In genomic region chr19:3821857-3822364, GRCh38 we compare ENCODE assay signal across 8 cellular contexts. TPM values are rescaled to one million over a fixed set of nuclear protein-coding genes. Genes with fewer than 3 reads are reported as not detected.
DNase-seq lines count a peak whose midpoint lies in the region; ATAC-seq, FAIRE-seq and TF ChIP-seq lines count a peak whose summit lies in the region.

No MANE protein-coding gene starts in this region.

- DNase-seq in CD4-positive, alpha-beta T cell = peak; percentile 70 to 95 (median 88)
- DNase-seq in HTR-8/SVneo (ENCODE audit: insufficient read length, low spot score) (peak; percentile 41), T-cell (peak; percentile 61 to 94 (median 85)), right atrium auricular region (ENCODE audit: low spot score) (peak; percentile 63), RCC 7860 (ENCODE audit: low spot score) (no peak)
- peak; percentile 97 for DNase-seq in activated naive CD8-positive, alpha-beta T cell treated with anti-CD3 and anti-CD28 coated beads, Interleukin-2, amount 10 ng/mL, durations not matched to agents 7 days and 5 days
- peak; percentile 77 to 96 (median 82) for DNase-seq in stimulated activated CD4-positive, alpha-beta T cell treated with anti-CD3 and anti-CD28 coated beads, Interleukin-12 subunit alpha, Interleukin-12 subunit beta, amount 100 ng/mL, for 48 hours (ENCODE audit: low read depth in 2 of 3, low spot score in 1 of 3)

- H3K4me1 Mint-ChIP-seq in CD4-positive, alpha-beta T cell (ENCODE audit: low read depth) = peaks cover 23% of the 10 kb centered on the region
- H3K4me1 Mint-ChIP-seq in T-cell = peaks cover 17 to 19% (median 19%) of the 10 kb centered on the region in 3 donors
- H3K4me1 Mint-ChIP-seq in activated naive CD8-positive, alpha-beta T cell treated with anti-CD3 and anti-CD28 coated beads, Interleukin-2, amount 10 ng/mL, durations not matched to agents 7 days and 5 days = peaks cover 9% of the 10 kb centered on the region

- ATAC-seq in CD4-positive, alpha-beta T cell (ENCODE audit: poor library complexity) = peak; percentile 96
- peak; percentile 93 to 97 (median 95) for ATAC-seq in T-cell (replicated peaks in 1 of 4)
- peak; percentile 89 for ATAC-seq in activated naive CD8-positive, alpha-beta T cell treated with anti-CD3 and anti-CD28 coated beads, Interleukin-2, amount 10 ng/mL, durations not matched to agents 7 days and 5 days (ENCODE audit: low read depth)
- ATAC-seq in HG03045 (IDR thresholded peaks at IDR 0.05; ENCODE audit: unreplicated experiment) = no peak

- H3K9me3 ChIP-seq in CD4-positive, alpha-beta T cell (ENCODE audit: control insufficient read depth, low read length) = no peaks in the 10 kb centered on the region
- H3K9me3 ChIP-seq in right atrium auricular region = no peaks in the 10 kb centered on the region

- FAIRE-seq in HTR-8/SVneo (lab: Jason Lieb, UNC) = no peak
- no peak for FAIRE-seq in RCC 7860 (lab: Jason Lieb, UNC)

- H3K4me3 ChIP-seq in right atrium auricular region = no peak overlapping the region

- H3K27me3 Mint-ChIP-seq in CD4-positive, alpha-beta T cell = no peaks in the 10 kb centered on the region
- H3K27me3 Mint-ChIP-seq in T-cell = no peaks in the 10 kb centered on the region
- H3K27me3 Mint-ChIP-seq in activated naive CD8-positive, alpha-beta T cell treated with anti-CD3 and anti-CD28 coated beads, Interleukin-2, amount 10 ng/mL, durations not matched to agents 7 days and 5 days = no peaks in the 10 kb centered on the region

- H3K36me3 Mint-ChIP-seq in CD4-positive, alpha-beta T cell (ENCODE audit: low read depth) = no peaks in the 10 kb centered on the region
- no peaks in the 10 kb centered on the region for H3K36me3 Mint-ChIP-seq in T-cell
- no peaks in the 10 kb centered on the region for H3K36me3 Mint-ChIP-seq in activated naive CD8-positive, alpha-beta T cell treated with anti-CD3 and anti-CD28 coated beads, Interleukin-2, amount 10 ng/mL, durations not matched to agents 7 days and 5 days

- H3K27ac Mint-ChIP-seq in CD4-positive, alpha-beta T cell = no peak overlapping the region
- peak overlapping the region in 1 of 2 donors; percentile 29 for H3K27ac Mint-ChIP-seq in T-cell
- peak overlapping the region; percentile 78 for H3K27ac Mint-ChIP-seq in activated naive CD8-positive, alpha-beta T cell treated with anti-CD3 and anti-CD28 coated beads, Interleukin-2, amount 10 ng/mL, durations not matched to agents 7 days and 5 days

- H3K27ac ChIP-seq in CD4-positive, alpha-beta T cell (ENCODE audit: low read depth, low read length) = no peak overlapping the region
- no peak overlapping the region for H3K27ac ChIP-seq in right atrium auricular region

- no peaks in the 10 kb centered on the region for H3K9me3 Mint-ChIP-seq in CD4-positive, alpha-beta T cell
- H3K9me3 Mint-ChIP-seq in T-cell = no peaks in the 10 kb centered on the region
- no peaks in the 10 kb centered on the region for H3K9me3 Mint-ChIP-seq in activated naive CD8-positive, alpha-beta T cell treated with anti-CD3 and anti-CD28 coated beads, Interleukin-2, amount 10 ng/mL, durations not matched to agents 7 days and 5 days

- intact Hi-C loops in CD4-positive, alpha-beta T cell (cut with DNase I, micrococcal nuclease) = loop anchor here (1.0 to 5.0 kb wide), 6 partner anchors 39 to 156 kb away; partner anchors contain the start of gene APBA3 (in 2 of the 2)

- CTCF ChIA-PET in CD4-positive, alpha-beta T cell (lab: Charles Lee) = interaction anchor here (0.6 to 2.1 kb wide), 12 partner anchors 10 to 166 kb away, joined by 3 to 35 read pairs (median 4); partner anchors contain the start of genes APBA3 and MRPL54
- CTCF ChIA-PET in T-cell (lab: Charles Lee) = interaction anchor here (1.1 to 1.6 kb wide), 4 partner anchors 9 to 102 kb away, joined by 3 to 16 read pairs (median 6); partner anchors contain the start of gene MRPL54 (in 1 of the 2)

- H3K27me3 ChIP-seq in CD4-positive, alpha-beta T cell (ENCODE audit: control insufficient read depth, insufficient read depth, low read length) = no peaks in the 10 kb centered on the region
- no peaks in the 10 kb centered on the region for H3K27me3 ChIP-seq in right atrium auricular region

- peak; percentile 99 for TF ChIP-seq CTCF in CD4-positive, alpha-beta T cell (IDR thresholded peaks at IDR 0.05)
- peak; percentile 95 to 97 for TF ChIP-seq CTCF in right atrium auricular region (IDR thresholded peaks at IDR 0.05)

- peaks cover 0 to 4% of the 10 kb centered on the region in 2 donors for H3K4me1 ChIP-seq in right atrium auricular region

- no peaks in the 10 kb centered on the region for H3K36me3 ChIP-seq in right atrium auricular region

- POLR2A ChIA-PET in CD4-positive, alpha-beta T cell (lab: Charles Lee) = interaction anchor here (1.2 to 2.6 kb wide), 3 partner anchors 10 to 100 kb away, joined by 3 to 46 read pairs (median 15); partner anchors contain the start of genes APBA3 and MRPL54
- POLR2A ChIA-PET in T-cell (lab: Charles Lee) = interaction anchor here in 1 of 2 donors (0.5 to 1.1 kb wide), 2 partner anchors 9 to 166 kb away, joined by 4 read pairs; no protein-coding TSS in a partner anchor
- POLR2A ChIA-PET in activated naive CD8-positive, alpha-beta T cell treated with anti-CD3 and anti-CD28 coated beads, Interleukin-2, amount 10 ng/mL, durations not matched to agents 7 days and 5 days (lab: Charles Lee) = interaction anchor here (1.0 to 5.9 kb wide), 3 partner anchors 9 to 102 kb away, joined by 3 to 54 read pairs (median 8); partner anchors contain the start of genes APBA3 and MRPL54

- H3K4me3 Mint-ChIP-seq in CD4-positive, alpha-beta T cell = peak overlapping the region; percentile 27
- peak overlapping the region; percentile 17 to 46 (median 41) for H3K4me3 Mint-ChIP-seq in T-cell
- H3K4me3 Mint-ChIP-seq in activated naive CD8-positive, alpha-beta T cell treated with anti-CD3 and anti-CD28 coated beads, Interleukin-2, amount 10 ng/mL, durations not matched to agents 7 days and 5 days = peak overlapping the region; percentile 53

RNA-seq across cellular contexts. Expression of gene MATK, which starts 35.7 kb away (rescaled TPM):
- total RNA-seq in CD4-positive, alpha-beta T cell = 1 to 10 TPM; 9.1 to 9.4 TPM
- total RNA-seq in T-cell (10 to 100 TPM in 4 of 5 donors, 1 to 10 TPM in 1; 9.2 to 41.4 (median 20.6) TPM), right atrium auricular region (1 to 10 TPM in 1 of 2 donors, under 1 TPM in 1; 0.26 to 1.5 TPM)
- total RNA-seq in activated naive CD8-positive, alpha-beta T cell treated with anti-CD3 and anti-CD28 coated beads, Interleukin-2, amount 10 ng/mL, durations not matched to agents 7 days and 5 days = 10 to 100 TPM; 29.4 to 31.8 TPM

RNA-seq across cellular contexts. Expression of gene ZFR2, which starts 46.9 kb away (rescaled TPM):
- total RNA-seq in CD4-positive, alpha-beta T cell = under 1 TPM; 0.73 to 0.82 TPM
- 1 to 10 TPM in 3 of 5 donors, under 1 TPM in 2; 0.56 to 1.8 (median 1.4) TPM for total RNA-seq in T-cell
- under 1 TPM; 0.55 to 0.91 TPM for total RNA-seq in activated naive CD8-positive, alpha-beta T cell treated with anti-CD3 and anti-CD28 coated beads, Interleukin-2, amount 10 ng/mL, durations not matched to agents 7 days and 5 days
- total RNA-seq in right atrium auricular region = not detected

RNA-seq across cellular contexts. Expression of gene RAX2, which starts 49.9 kb away (rescaled TPM):
- total RNA-seq in CD4-positive, alpha-beta T cell = not detected
- total RNA-seq in T-cell (not detected), right atrium auricular region (not detected)
- total RNA-seq in activated naive CD8-positive, alpha-beta T cell treated with anti-CD3 and anti-CD28 coated beads, Interleukin-2, amount 10 ng/mL, durations not matched to agents 7 days and 5 days = not detected

RNA-seq across cellular contexts. Expression of gene ATCAY, which starts 58.6 kb away (rescaled TPM):
- not detected for total RNA-seq in CD4-positive, alpha-beta T cell
- under 1 TPM in 1 of 5 donors, not detected in 4; 0.03 TPM for total RNA-seq in T-cell
- total RNA-seq in activated naive CD8-positive, alpha-beta T cell treated with anti-CD3 and anti-CD28 coated beads, Interleukin-2, amount 10 ng/mL, durations not matched to agents 7 days and 5 days = not detected
- not detected for total RNA-seq in right atrium auricular region

RNA-seq across cellular contexts. Expression of gene MRPL54, which starts 59.4 kb away (rescaled TPM):
- 10 to 100 TPM; 68.9 to 71.1 TPM for total RNA-seq in CD4-positive, alpha-beta T cell
- total RNA-seq in T-cell (10 to 100 TPM; 46.9 to 77.8 (median 52.2) TPM), right atrium auricular region (10 to 100 TPM; 81.0 to 84.4 TPM)
- 10 to 100 TPM; 68.9 to 73.9 TPM for total RNA-seq in activated naive CD8-positive, alpha-beta T cell treated with anti-CD3 and anti-CD28 coated beads, Interleukin-2, amount 10 ng/mL, durations not matched to agents 7 days and 5 days

Comparison
In these comparisons a context has a peak if more than half of its experiments do, and no peak if none do; other contexts are left out.
1. RNA of gene MATK, which starts 35.7 kb away (total RNA-seq): 29.4 to 31.8 TPM in activated naive CD8-positive, alpha-beta T cell treated with anti-CD3 and anti-CD28 coated beads, Interleukin-2, amount 10 ng/mL, durations not matched to agents 7 days and 5 days, 9.2 to 41.4 TPM in T-cell and 9.1 to 9.4 TPM in CD4-positive, alpha-beta T cell; 0.26 to 1.5 TPM in right atrium auricular region; every median in the first group is over 4 times any median in the second.
2. Peak in every context shown above with its lines, with median percentiles within 50 percentile points of each other: H3K4me3 Mint-ChIP-seq.